8 cellular contexts compared by ENCODE assay signal in genomic region chr1:156119503-156120209, GRCh38. TPM values are rescaled to one million over a fixed set of nuclear protein-coding genes. Genes with fewer than 3 reads are reported as not detected.
A peak's percentile ranks its signal among the peaks of the same experiment; 100 is the strongest.
DNase-seq lines count a peak whose midpoint lies in the region; ATAC-seq and TF ChIP-seq lines count a peak whose summit lies in the region.

No MANE protein-coding gene starts in this region.

- 44 to 57% methylated on average over 3 of the region's 3 CpGs for WGBS in sigmoid colon, 2 donors

- H3K4me3 ChIP-seq in sigmoid colon: peak overlapping the region in 3 of 4 donors; percentile 81 to 95 (median 86)

- H3K4me1 Mint-ChIP-seq in activated CD4-positive, alpha-beta T cell treated with anti-CD3 and anti-CD28 coated beads for 36 hours: peaks cover 44% of the 10 kb centered on the region

- no peaks in the 10 kb centered on the region for H3K27me3 ChIP-seq in sigmoid colon

- H3K4me1 ChIP-seq in sigmoid colon: peaks cover 0 to 86% (median 85%) of the 10 kb centered on the region in 4 donors

- no peak overlapping the region for H3K27ac Mint-ChIP-seq in activated CD4-positive, alpha-beta T cell treated with anti-CD3 and anti-CD28 coated beads for 36 hours

- H3K36me3 ChIP-seq in sigmoid colon: no peaks in the 10 kb centered on the region

- H3K9me3 ChIP-seq in sigmoid colon: no peaks in the 10 kb centered on the region

- intact Hi-C loops in activated CD4-positive, alpha-beta T cell treated with anti-CD3 and anti-CD28 coated beads for 36 hours (cut with DNase I, micrococcal nuclease): no loop called here
- intact Hi-C loops in sigmoid colon (cut with DNase I): loop anchor here (5.0 kb wide), 1 partner anchor 338 kb away; no protein-coding TSS in a partner anchor

- TF ChIP-seq POLR2A in sigmoid colon (IDR thresholded peaks at IDR 0.05): no peak

- TF ChIP-seq EP300 in sigmoid colon (IDR thresholded peaks at IDR 0.05): no peak

- H3K27ac ChIP-seq in sigmoid colon: peak overlapping the region; percentile 95 to 100 (median 98)

- DNase-seq in activated CD4-positive, alpha-beta T cell treated with anti-CD3 and anti-CD28 coated beads for 36 hours: peak; percentile 40
- no peak for DNase-seq in activated CD4-positive, alpha-beta T cell treated with anti-CD3 and anti-CD28 coated beads for 48 hours
- peak; percentile 34 for DNase-seq in T1000 (lab: John Stamatoyannopoulos, UW)
- peak; percentile 70 for DNase-seq in fibroblast of gingiva (ENCODE audit: low read depth)
- DNase-seq in sigmoid colon: peak; percentile 86
- DNase-seq in NCI-H2029 treated with DMSO at 0.1 percent for 48 hours (lab: John Stamatoyannopoulos, UW): no peak
- DNase-seq in cerebellar cortex (ENCODE audit: low spot score): no peak

- peaks cover 12% of the 10 kb centered on the region for H3K27me3 Mint-ChIP-seq in activated CD4-positive, alpha-beta T cell treated with anti-CD3 and anti-CD28 coated beads for 36 hours

- no peaks in the 10 kb centered on the region for H3K9me3 Mint-ChIP-seq in activated CD4-positive, alpha-beta T cell treated with anti-CD3 and anti-CD28 coated beads for 36 hours (ENCODE audit: low read depth)

- CTCF ChIA-PET in activated CD4-positive, alpha-beta T cell treated with anti-CD3 and anti-CD28 coated beads for 36 hours (lab: Charles Lee): interaction anchor here (0.5 to 29.1 kb wide), 4 partner anchors 24 to 1486 kb away, joined by 3 to 929 read pairs (median 3); partner anchors contain the start of gene MEX3A

- peaks cover 21% of the 10 kb centered on the region for H3K36me3 Mint-ChIP-seq in activated CD4-positive, alpha-beta T cell treated with anti-CD3 and anti-CD28 coated beads for 36 hours (ENCODE audit: low read depth)

- TF ChIP-seq CTCF in sigmoid colon (IDR thresholded peaks at IDR 0.05): peak in 1 of 4 experiments; percentile 18

- POLR2A ChIA-PET in activated CD4-positive, alpha-beta T cell treated with anti-CD3 and anti-CD28 coated beads for 36 hours (lab: Charles Lee): interaction anchor here (1.2 to 1.6 kb wide), 2 partner anchors 7 to 23 kb away, joined by 8 to 10 read pairs; no protein-coding TSS in a partner anchor

- ATAC-seq in activated CD4-positive, alpha-beta T cell treated with anti-CD3 and anti-CD28 coated beads for 36 hours: peak; percentile 11
- no peak for ATAC-seq in GM18498 (IDR thresholded peaks at IDR 0.05; ENCODE audit: unreplicated experiment)

- H3K4me3 Mint-ChIP-seq in activated CD4-positive, alpha-beta T cell treated with anti-CD3 and anti-CD28 coated beads for 36 hours: peak overlapping the region; percentile 43

RNA-seq across cellular contexts. Expression of gene LMNA, which starts 5.1 kb away (rescaled TPM):
- 100 to 1,000 TPM; 184 to 218 TPM for total RNA-seq in activated CD4-positive, alpha-beta T cell treated with anti-CD3 and anti-CD28 coated beads for 36 hours
- 100 to 1,000 TPM; 129 to 241 (median 196) TPM for total RNA-seq in sigmoid colon
- 100 to 1,000 TPM; 108 to 229 (median 142) TPM for polyA plus RNA-seq in sigmoid colon

RNA-seq across cellular contexts. Expression of gene SEMA4A, which starts 33.7 kb away (rescaled TPM):
- 10 to 100 TPM; 53.3 to 64.5 TPM for total RNA-seq in activated CD4-positive, alpha-beta T cell treated with anti-CD3 and anti-CD28 coated beads for 36 hours
- total RNA-seq in sigmoid colon: 1 to 10 TPM; 1.6 to 2.9 (median 1.8) TPM
- 1 to 10 TPM; 1.4 to 6.3 (median 1.8) TPM for polyA plus RNA-seq in sigmoid colon

RNA-seq across cellular contexts. Expression of gene MEX3A, which starts 37.4 kb away (rescaled TPM):
- under 1 TPM; 0.48 to 0.79 TPM for total RNA-seq in activated CD4-positive, alpha-beta T cell treated with anti-CD3 and anti-CD28 coated beads for 36 hours
- under 1 TPM; 0.27 to 0.36 (median 0.30) TPM for total RNA-seq in sigmoid colon
- 1 to 10 TPM in 1 of 3 donors, under 1 TPM in 2; 0.23 to 1.5 (median 0.60) TPM for polyA plus RNA-seq in sigmoid colon

RNA-seq across cellular contexts. Expression of gene RAB25, which starts 58.7 kb away (rescaled TPM):
- total RNA-seq in activated CD4-positive, alpha-beta T cell treated with anti-CD3 and anti-CD28 coated beads for 36 hours: under 1 TPM; 0.46 to 0.77 TPM
- not detected for total RNA-seq in sigmoid colon
- polyA plus RNA-seq in sigmoid colon: 100 to 1,000 TPM; 187 to 237 (median 201) TPM

Comparison
In these comparisons a context has a peak if more than half of its experiments do, and no peak if none do; other contexts are left out.
1. DNase-seq: peak in activated CD4-positive, alpha-beta T cell treated with anti-CD3 and anti-CD28 coated beads for 36 hours (single experiment), T1000 (single experiment), fibroblast of gingiva (single experiment) and sigmoid colon (single experiment); none in activated CD4-positive, alpha-beta T cell treated with anti-CD3 and anti-CD28 coated beads for 48 hours (single experiment), NCI-H2029 treated with DMSO at 0.1 percent for 48 hours (single experiment) and cerebellar cortex (single experiment).
2. RNA of gene SEMA4A, which starts 33.7 kb away (total RNA-seq): 53.3 to 64.5 TPM in activated CD4-positive, alpha-beta T cell treated with anti-CD3 and anti-CD28 coated beads for 36 hours; 1.6 to 2.9 TPM in sigmoid colon; every median in the first group is over 10 times any median in the second.